Comparison of ENCODE assay signal across 14 cellular contexts in genomic region chr3:185645596-185646381, GRCh38.
DNase-seq lines count a peak whose midpoint lies in the region; ATAC-seq lines count a peak whose summit lies in the region.
"Had no signal": no experiment of that assay in that cellular context is flagged by ENCODE, and none has a peak within 500 bp of the region (broad histone marks: within the 10 kb centered on the region; RNA-seq: fewer than 3 reads in every experiment).

No MANE protein-coding gene starts in this region.

- no peaks in the 10 kb centered on the region for H3K27me3 ChIP-seq in adipocyte (replicated peaks; ENCODE audit: control insufficient read depth, insufficient read depth, low read length)

- ATAC-seq in HG02642 (IDR thresholded peaks at IDR 0.05; ENCODE audit: poor library complexity, unreplicated experiment): no peak
- no peak for ATAC-seq in HG03565 (IDR thresholded peaks at IDR 0.05; ENCODE audit: unreplicated experiment)

- H3K36me3 ChIP-seq in adipocyte (ENCODE audit: control insufficient read depth, insufficient read depth, low read length, severe bottlenecking): peaks cover 57% of the 10 kb centered on the region

- H3K4me3 ChIP-seq in adipocyte (ENCODE audit: low read length): no peak overlapping the region

- H3K4me1 ChIP-seq in adipocyte (ENCODE audit: control insufficient read depth, insufficient read depth, low read length): peaks cover 34% of the 10 kb centered on the region

- DNase-seq in COLO668 (lab: John Stamatoyannopoulos, UW; ENCODE audit: unreplicated experiment) (peak; percentile 62), NCI-H1105 treated with DMSO at 0.1 percent for 48 hours (lab: John Stamatoyannopoulos, UW) (peak; percentile 53), adipocyte (ENCODE audit: low read depth) (no peak), left kidney (ENCODE audit: low read depth, low spot score) (peak; percentile 51), COLO829 (ENCODE audit: low spot score) (no peak), NCI-H2029 (lab: John Stamatoyannopoulos, UW) (no peak)
- DNase-seq: activated CD4-positive, alpha-beta T cell treated with anti-CD3 and anti-CD28 coated beads, Interleukin-2, amount 50 U/mL, for 48 hours; activated naive CD4-positive, alpha-beta T cell; cortex of kidney; foreskin fibroblast; GF-D8; stimulated activated CD4-positive, alpha-beta T cell treated with anti-CD3 and anti-CD28 coated beads, Interleukin-2, amount 100 ng/mL, for 48 hours had no signal

- H3K9ac ChIP-seq in adipocyte (ENCODE audit: low read length): peak overlapping the region; percentile 25

- H3K9me3 ChIP-seq in adipocyte (ENCODE audit: control insufficient read depth, low read length): no peaks in the 10 kb centered on the region

Comparison
In these comparisons a context has a peak if more than half of its experiments do, and no peak if none do; other contexts are left out.
1. DNase-seq: peak in COLO668 (single experiment), NCI-H1105 treated with DMSO at 0.1 percent for 48 hours (single experiment) and left kidney (single experiment); none in adipocyte (single experiment), COLO829 (single experiment) and NCI-H2029 (single experiment).